ENCODE assay signal across 8 cellular contexts in genomic region chr15:41971089-41971892, GRCh38. TPM values are rescaled to one million over a fixed set of nuclear protein-coding genes. Genes with fewer than 3 reads are reported as not detected.
DNase-seq lines count a peak whose midpoint lies in the region; ATAC-seq and TF ChIP-seq lines count a peak whose summit lies in the region.

No MANE protein-coding gene starts in this region.

- H3K36me3 ChIP-seq in muscle layer of duodenum (ENCODE audit: control insufficient read depth in 1 of 2, insufficient read depth in 2 of 2, low read length in 2 of 2): no peaks in the 10 kb centered on the region

- TF ChIP-seq CTCF in AG04450 (IDR thresholded peaks at IDR 0.05; ENCODE audit: low read depth, low read length): no peak

- H3K4me1 ChIP-seq in muscle layer of duodenum (ENCODE audit: control insufficient read depth in 1 of 2, insufficient read depth in 2 of 2, low read length in 2 of 2): peaks cover 6 to 14% of the 10 kb centered on the region in 2 donors

- peaks cover 11% of the 10 kb centered on the region for H3K36me3 Mint-ChIP-seq in activated CD8-positive, alpha-beta memory T cell treated with anti-CD3 and anti-CD28 coated beads, Interleukin-2, amount 10 ng/mL, durations not matched to agents 7 days and 5 days
- H3K36me3 Mint-ChIP-seq in stimulated activated memory B cell treated with anti-CD40 and anti-IgM and Interleukin-4, amounts not matched to agents 10 μg/mL and 1 μg/mL and 100 μg/mL, for 72 hours: peaks cover 22% of the 10 kb centered on the region

- H3K27ac ChIP-seq in AG04450 (ENCODE audit: low read depth, low read length) (peak overlapping the region; percentile 72), epithelial cell of prostate (peak overlapping the region; percentile 71), muscle layer of duodenum (ENCODE audit: low read length) (peak overlapping the region; percentile 43)

- ATAC-seq in GM18867 (IDR thresholded peaks at IDR 0.05; ENCODE audit: unreplicated experiment) (peak; percentile 50), HG03066 (IDR thresholded peaks at IDR 0.05; ENCODE audit: low read depth, unreplicated experiment) (peak; percentile 51)
- ATAC-seq in activated CD8-positive, alpha-beta memory T cell treated with anti-CD3 and anti-CD28 coated beads, Interleukin-2, amount 10 ng/mL, durations not matched to agents 7 days and 5 days: peak; percentile 54
- peak; percentile 74 for ATAC-seq in stimulated activated memory B cell treated with anti-CD40 and anti-IgM and Interleukin-4, amounts not matched to agents 10 μg/mL and 1 μg/mL and 100 μg/mL, for 72 hours

- H3K27ac Mint-ChIP-seq in activated CD8-positive, alpha-beta memory T cell treated with anti-CD3 and anti-CD28 coated beads, Interleukin-2, amount 10 ng/mL, durations not matched to agents 7 days and 5 days: peak overlapping the region; percentile 89
- peak overlapping the region; percentile 91 for H3K27ac Mint-ChIP-seq in stimulated activated memory B cell treated with anti-CD40 and anti-IgM and Interleukin-4, amounts not matched to agents 10 μg/mL and 1 μg/mL and 100 μg/mL, for 72 hours

- H3K9me3 ChIP-seq in AG04450 (ENCODE audit: control insufficient read depth, insufficient read depth, low read length): no peaks in the 10 kb centered on the region
- no peaks in the 10 kb centered on the region for H3K9me3 ChIP-seq in muscle layer of duodenum (ENCODE audit: control insufficient read depth in 1 of 2, low read length in 2 of 2)

- no peaks in the 10 kb centered on the region for H3K9me3 Mint-ChIP-seq in activated CD8-positive, alpha-beta memory T cell treated with anti-CD3 and anti-CD28 coated beads, Interleukin-2, amount 10 ng/mL, durations not matched to agents 7 days and 5 days (ENCODE audit: low read depth)
- H3K9me3 Mint-ChIP-seq in stimulated activated memory B cell treated with anti-CD40 and anti-IgM and Interleukin-4, amounts not matched to agents 10 μg/mL and 1 μg/mL and 100 μg/mL, for 72 hours: no peaks in the 10 kb centered on the region

- peaks cover 59% of the 10 kb centered on the region for H3K4me1 Mint-ChIP-seq in activated CD8-positive, alpha-beta memory T cell treated with anti-CD3 and anti-CD28 coated beads, Interleukin-2, amount 10 ng/mL, durations not matched to agents 7 days and 5 days
- peaks cover 65% of the 10 kb centered on the region for H3K4me1 Mint-ChIP-seq in stimulated activated memory B cell treated with anti-CD40 and anti-IgM and Interleukin-4, amounts not matched to agents 10 μg/mL and 1 μg/mL and 100 μg/mL, for 72 hours

- H3K4me3 Mint-ChIP-seq in activated CD8-positive, alpha-beta memory T cell treated with anti-CD3 and anti-CD28 coated beads, Interleukin-2, amount 10 ng/mL, durations not matched to agents 7 days and 5 days: peak overlapping the region; percentile 86
- peak overlapping the region; percentile 89 for H3K4me3 Mint-ChIP-seq in stimulated activated memory B cell treated with anti-CD40 and anti-IgM and Interleukin-4, amounts not matched to agents 10 μg/mL and 1 μg/mL and 100 μg/mL, for 72 hours

- no peak for DNase-seq in AG04450 (ENCODE audit: low read depth, low spot score)
- DNase-seq in NCI-H748 treated with DMSO at 0.1 percent for 48 hours (lab: John Stamatoyannopoulos, UW): peak; percentile 23
- DNase-seq in activated CD8-positive, alpha-beta memory T cell treated with anti-CD3 and anti-CD28 coated beads, Interleukin-2, amount 10 ng/mL, durations not matched to agents 7 days and 5 days: peak; percentile 87
- no peak for DNase-seq in epithelial cell of prostate (ENCODE audit: low read depth, low spot score)

- peaks cover 16% of the 10 kb centered on the region for H3K27me3 Mint-ChIP-seq in activated CD8-positive, alpha-beta memory T cell treated with anti-CD3 and anti-CD28 coated beads, Interleukin-2, amount 10 ng/mL, durations not matched to agents 7 days and 5 days
- H3K27me3 Mint-ChIP-seq in stimulated activated memory B cell treated with anti-CD40 and anti-IgM and Interleukin-4, amounts not matched to agents 10 μg/mL and 1 μg/mL and 100 μg/mL, for 72 hours: peaks cover 24% of the 10 kb centered on the region

- POLR2A ChIA-PET in AG04450 (lab: Yijun Ruan, JAX): interaction anchor here (0.7 kb wide), 1 partner anchor 41 kb away, joined by 4 read pairs; no protein-coding TSS in a partner anchor

- H3K27me3 ChIP-seq in AG04450 (ENCODE audit: control insufficient read depth, insufficient read depth, low read length): peaks cover 6% of the 10 kb centered on the region
- H3K27me3 ChIP-seq in muscle layer of duodenum (ENCODE audit: low read depth, low read length): no peaks in the 10 kb centered on the region

- CTCF ChIA-PET in AG04450 (lab: Charles Lee): interaction anchor here (1.8 to 2.2 kb wide), 2 partner anchors 19 to 67 kb away, joined by 7 to 8 read pairs; no protein-coding TSS in a partner anchor
- CTCF ChIA-PET in activated CD8-positive, alpha-beta memory T cell treated with anti-CD3 and anti-CD28 coated beads, Interleukin-2, amount 10 ng/mL, durations not matched to agents 7 days and 5 days (lab: Charles Lee): interaction anchor here (1.1 to 5.2 kb wide), 7 partner anchors 11 to 198 kb away, joined by 3 to 47 read pairs (median 8); partner anchors contain the start of gene MAPKBP1

- H3K4me3 ChIP-seq in AG04450 (ENCODE audit: low read depth, low read length) (peak overlapping the region; percentile 97), muscle layer of duodenum (ENCODE audit: low read depth in 1 of 2, low read length in 2 of 2) (peak overlapping the region; percentile 87 to 90)

RNA-seq across cellular contexts. Expression of gene EHD4, which starts 1.1 kb away (rescaled TPM):
- polyA plus RNA-seq in AG04450 (2011; rRNA removed): 19.3 and 22.4 TPM in 2 replicates
- polyA minus RNA-seq in AG04450 (2011; rRNA and poly(A)+ RNA removed): 27.8 and 32.8 TPM in 2 replicates
- 10 to 100 TPM; 15.6 to 19.8 TPM for total RNA-seq in activated CD8-positive, alpha-beta memory T cell treated with anti-CD3 and anti-CD28 coated beads, Interleukin-2, amount 10 ng/mL, durations not matched to agents 7 days and 5 days

RNA-seq across cellular contexts. Expression of gene PLA2G4E, which starts 49.6 kb away (rescaled TPM):
- polyA plus RNA-seq in AG04450 (2011; rRNA removed): not detected in 2 replicates
- not detected in 2 replicates for polyA minus RNA-seq in AG04450 (2011; rRNA and poly(A)+ RNA removed)
- total RNA-seq in activated CD8-positive, alpha-beta memory T cell treated with anti-CD3 and anti-CD28 coated beads, Interleukin-2, amount 10 ng/mL, durations not matched to agents 7 days and 5 days: under 1 TPM in 1 of 2 experiments, not detected in 1; 0.05 TPM

Comparison
In these comparisons a context has a peak if more than half of its experiments do, and no peak if none do; other contexts are left out.
1. DNase-seq: peak in NCI-H748 treated with DMSO at 0.1 percent for 48 hours (single experiment) and activated CD8-positive, alpha-beta memory T cell treated with anti-CD3 and anti-CD28 coated beads, Interleukin-2, amount 10 ng/mL, durations not matched to agents 7 days and 5 days (single experiment); none in AG04450 (single experiment) and epithelial cell of prostate (single experiment).
2. Peak in every context shown above with its lines, with median percentiles within 50 percentile points of each other: H3K27ac ChIP-seq and ATAC-seq.